Comparison of ENCODE assay signal across 10 cellular contexts in the genomic region with DNA sequence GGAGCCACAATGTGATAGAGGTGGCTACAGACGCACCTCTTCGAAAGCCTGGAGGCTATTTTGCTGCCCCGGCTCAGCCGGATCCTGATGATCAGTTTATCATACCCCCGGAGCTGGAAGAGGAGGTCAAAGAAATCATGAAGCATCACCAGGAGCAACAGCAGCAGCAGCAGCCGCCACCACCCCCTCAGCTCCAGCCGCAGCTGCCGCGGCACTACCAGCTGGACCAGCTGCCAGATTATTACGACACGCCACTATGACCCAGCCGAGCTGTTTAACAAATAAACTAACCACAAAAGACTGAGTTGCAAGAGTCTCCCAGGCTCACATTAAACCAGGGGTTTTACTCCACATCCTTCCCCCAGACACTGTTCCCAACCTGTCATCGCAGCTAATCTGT.
A peak's percentile ranks its signal among the peaks of the same experiment; 100 is the strongest.
DNase-seq lines count a peak whose midpoint lies in the region; ATAC-seq and TF ChIP-seq lines count a peak whose summit lies in the region.
"Had no signal": no experiment of that assay in that cellular context is flagged by ENCODE, and none has a peak within 500 bp of the region (broad histone marks: within the 10 kb centered on the region; RNA-seq: fewer than 3 reads in every experiment).

No MANE protein-coding gene starts in this region.

- no peak overlapping the region for H3K4me3 ChIP-seq in neuronal stem cell (ENCODE audit: low read length in 2 of 2)
- H3K4me3 ChIP-seq: pancreas had no signal

- H2BK15ac ChIP-seq in neuronal stem cell (ENCODE audit: low read length), result no peak overlapping the region

- H3K14ac ChIP-seq in neuronal stem cell (ENCODE audit: low read length), result no peak overlapping the region

- no TSS peak for BruUV-seq in MCF 10A (replicated peaks; lab: Mats Ljungman, UMichigan)

- no peak overlapping the region for H2AK5ac ChIP-seq in neuronal stem cell (ENCODE audit: low read depth, low read length)

- DNase-seq in DMS53 (lab: John Stamatoyannopoulos, UW), result peak; percentile 97
- DNase-seq in NCI-H2107 (lab: John Stamatoyannopoulos, UW), result peak; percentile 75
- DNase-seq in MCF 10A (ENCODE audit: unreplicated experiment), result peak; percentile 85
- no peak for DNase-seq in neuronal stem cell (ENCODE audit: low spot score)
- DNase-seq in UCSD-AML1 (lab: John Stamatoyannopoulos, UW; ENCODE audit: unreplicated experiment), result no peak
- DNase-seq in mesothelial cell of epicardium (ENCODE audit: low spot score in 2 of 2, unreplicated experiment in 2 of 2), result no peak
- DNase-seq: activated naive CD8-positive, alpha-beta T cell treated with anti-CD3 and anti-CD28 coated beads, Interleukin-2, amount 10 ng/mL, durations not matched to agents 7 days and 5 days; pancreas had no signal

- H3K9ac ChIP-seq in neuronal stem cell (ENCODE audit: low read depth, low read length, poor library complexity), result no peak overlapping the region

- peaks cover 3 to 6% of the 10 kb centered on the region in 2 donors for H3K4me1 ChIP-seq in neuronal stem cell (ENCODE audit: control insufficient read depth in 2 of 2, insufficient read depth in 1 of 2, low read depth in 1 of 2, low read length in 2 of 2)
- H3K4me1 ChIP-seq: pancreas had no signal

- H2BK5ac ChIP-seq in neuronal stem cell (ENCODE audit: low read length), result peak overlapping the region; percentile 14

- no peaks in the 10 kb centered on the region for H3K27me3 Mint-ChIP-seq in MCF 10A (ENCODE audit: insufficient read depth, unreplicated experiment)
- no peaks in the 10 kb centered on the region for H3K27me3 Mint-ChIP-seq in mesothelial cell of epicardium (ENCODE audit: low read depth)
- H3K27me3 Mint-ChIP-seq: activated naive CD8-positive, alpha-beta T cell treated with anti-CD3 and anti-CD28 coated beads, Interleukin-2, amount 10 ng/mL, durations not matched to agents 7 days and 5 days had no signal

- no peak overlapping the region for H3K4me3 Mint-ChIP-seq in MCF 10A (ENCODE audit: unreplicated experiment)
- no peak overlapping the region for H3K4me3 Mint-ChIP-seq in mesothelial cell of epicardium
- H3K4me3 Mint-ChIP-seq: activated naive CD8-positive, alpha-beta T cell treated with anti-CD3 and anti-CD28 coated beads, Interleukin-2, amount 10 ng/mL, durations not matched to agents 7 days and 5 days had no signal

- H3K79me1 ChIP-seq in neuronal stem cell (ENCODE audit: low read depth, low read length), result no peaks in the 10 kb centered on the region

- no peak overlapping the region for H3K4me2 ChIP-seq in neuronal stem cell (ENCODE audit: insufficient read depth, low read length, poor library complexity, severe bottlenecking)

- CTCF ChIA-PET in MCF 10A (lab: Yijun Ruan, JAX), result interaction anchor here (2.1 to 4.9 kb wide), 2 partner anchors 263 to 393 kb away, joined by 7 to 31 read pairs; partner anchors contain the start of gene PHLPP1

- no peak overlapping the region for H4K91ac ChIP-seq in neuronal stem cell (ENCODE audit: low read depth, low read length, poor library complexity)

- no peak overlapping the region for H3K18ac ChIP-seq in neuronal stem cell (ENCODE audit: low read length)

- no peaks in the 10 kb centered on the region for H3K27me3 ChIP-seq in neuronal stem cell (ENCODE audit: control insufficient read depth in 3 of 3, insufficient read depth in 3 of 3, low read depth in 1 of 3, low read length in 3 of 3)
- H3K27me3 ChIP-seq: pancreas had no signal

- H3K23ac ChIP-seq in neuronal stem cell (ENCODE audit: low read depth, low read length, poor library complexity), result no peak overlapping the region

- H3K27ac ChIP-seq in neuronal stem cell (replicated peaks; ENCODE audit: low read length), result no peak overlapping the region
- H3K27ac ChIP-seq: pancreas had no signal

- H3K36me3 ChIP-seq in neuronal stem cell (replicated peaks in 1 of 2; ENCODE audit: control insufficient read depth in 2 of 2, insufficient read depth in 2 of 2, low read length in 2 of 2), result peaks cover 25 to 83% of the 10 kb centered on the region in 2 donors

- H3K4ac ChIP-seq in neuronal stem cell (ENCODE audit: low read length), result no peak overlapping the region

- ATAC-seq in GM18519 (IDR thresholded peaks at IDR 0.05; ENCODE audit: low FRiP score, unreplicated experiment) (no peak), HG03442 (IDR thresholded peaks at IDR 0.05; ENCODE audit: unreplicated experiment) (no peak)

- H2BK12ac ChIP-seq in neuronal stem cell (ENCODE audit: low read length), result no peak overlapping the region

- no peak for TF ChIP-seq CTCF in MCF 10A (IDR thresholded peaks at IDR 0.05; ENCODE audit: unreplicated experiment)
- no peak for TF ChIP-seq CTCF in mesothelial cell of epicardium (IDR thresholded peaks at IDR 0.05; ENCODE audit: unreplicated experiment)

- POLR2A ChIA-PET in MCF 10A (lab: Yijun Ruan, JAX), result interaction anchor here (0.5 to 2.0 kb wide), 3 partner anchors 262 to 379 kb away, joined by 4 to 6 read pairs (median 6); partner anchors contain the start of gene PHLPP1

- H2AFZ ChIP-seq in neuronal stem cell (ENCODE audit: low read length), result no peak overlapping the region

- H3K36me3 Mint-ChIP-seq in MCF 10A (ENCODE audit: insufficient read depth, unreplicated experiment) (peaks cover 15% of the 10 kb centered on the region), mesothelial cell of epicardium (peaks cover 19% of the 10 kb centered on the region)
- H3K36me3 Mint-ChIP-seq: activated naive CD8-positive, alpha-beta T cell treated with anti-CD3 and anti-CD28 coated beads, Interleukin-2, amount 10 ng/mL, durations not matched to agents 7 days and 5 days had no signal

- H3K9me3 Mint-ChIP-seq in MCF 10A (ENCODE audit: unreplicated experiment) (no peaks in the 10 kb centered on the region), mesothelial cell of epicardium (no peaks in the 10 kb centered on the region)
- H3K9me3 Mint-ChIP-seq: activated naive CD8-positive, alpha-beta T cell treated with anti-CD3 and anti-CD28 coated beads, Interleukin-2, amount 10 ng/mL, durations not matched to agents 7 days and 5 days had no signal

- H4K8ac ChIP-seq in neuronal stem cell (ENCODE audit: low read depth, low read length), result no peak overlapping the region

- intact Hi-C loops in MCF 10A (cut with micrococcal nuclease), result loop anchor here (10.0 kb wide), 1 partner anchor 794 kb away; the partner anchor contains the start of genes PIGN and RELCH

- H3K4me1 Mint-ChIP-seq in MCF 10A (ENCODE audit: insufficient read depth, unreplicated experiment) (peaks cover 14% of the 10 kb centered on the region), mesothelial cell of epicardium (no peaks in the 10 kb centered on the region)

- no peaks in the 10 kb centered on the region for H3K9me3 ChIP-seq in neuronal stem cell (replicated peaks in 1 of 2; ENCODE audit: control insufficient read depth in 2 of 2, insufficient read depth in 1 of 2, low read depth in 1 of 2, low read length in 2 of 2)
- H3K9me3 ChIP-seq: pancreas had no signal

- H2BK120ac ChIP-seq in neuronal stem cell (ENCODE audit: low read depth, low read length), result no peak overlapping the region

- WGBS in neuronal stem cell (ENCODE audit: extremely low coverage in 2 of 2, insufficient read length in 2 of 2, insufficient replicate concordance in 1 of 2), 2 donors, result no CpG with 5 or more reads among the region's 13 CpGs

- peak overlapping the region; percentile 42 for H3K27ac Mint-ChIP-seq in MCF 10A (ENCODE audit: low read depth, unreplicated experiment)
- H3K27ac Mint-ChIP-seq in mesothelial cell of epicardium, result no peak overlapping the region
- H3K27ac Mint-ChIP-seq: activated naive CD8-positive, alpha-beta T cell treated with anti-CD3 and anti-CD28 coated beads, Interleukin-2, amount 10 ng/mL, durations not matched to agents 7 days and 5 days had no signal

Comparison
In these comparisons a context has a peak if more than half of its experiments do, and no peak if none do; other contexts are left out.
1. DNase-seq: peak in DMS53 (single experiment), NCI-H2107 (single experiment) and MCF 10A (single experiment); none in neuronal stem cell (single experiment), UCSD-AML1 (single experiment) and mesothelial cell of epicardium (0 of 2).